In the genomic region with DNA sequence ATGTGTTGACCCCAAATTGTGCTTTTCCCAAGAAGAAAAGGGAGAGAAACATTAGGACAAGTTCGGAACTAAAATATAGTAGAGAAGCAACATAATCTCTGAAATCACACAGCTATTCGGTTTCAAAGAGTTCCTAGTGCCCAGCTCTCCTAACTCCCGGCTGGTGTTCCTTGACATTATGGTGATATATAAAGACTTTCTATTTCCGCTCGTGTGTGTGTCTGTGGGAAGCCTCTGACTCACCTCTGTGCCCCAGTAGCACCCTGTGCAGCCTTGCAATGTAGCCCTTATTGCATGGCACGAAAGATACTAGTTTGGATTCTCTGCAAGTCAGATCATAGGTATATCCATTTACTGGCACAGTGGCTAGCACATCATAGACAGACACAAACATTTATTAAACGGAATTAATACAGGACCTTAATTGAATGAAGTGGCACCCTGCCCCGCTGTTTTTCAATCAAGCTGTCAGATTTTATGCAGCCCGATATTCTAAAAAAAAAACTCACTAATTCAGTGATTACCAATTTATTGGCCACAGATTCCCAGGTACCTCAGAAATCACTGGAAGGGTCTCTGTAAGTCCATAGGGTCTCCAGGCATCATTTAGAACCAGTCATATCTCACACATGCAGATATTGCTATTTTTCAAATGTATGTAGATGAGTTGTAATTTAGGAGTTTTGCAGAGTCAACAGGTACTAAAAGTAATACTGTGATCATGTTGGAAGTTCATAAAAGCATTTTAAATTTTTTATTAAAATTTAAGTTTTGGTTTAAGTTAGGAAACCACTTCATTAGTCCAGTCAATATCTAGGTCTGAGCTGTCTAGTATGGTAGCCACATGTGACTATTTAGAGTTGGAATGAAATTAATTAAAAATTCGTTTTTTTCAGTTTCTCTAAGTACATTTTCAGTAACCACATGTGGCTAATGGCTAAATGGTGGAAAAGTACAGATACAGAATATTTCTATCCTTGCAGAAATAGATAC, we compare ENCODE assay signal across 8 cellular contexts. TPM values are rescaled to one million over a fixed set of nuclear protein-coding genes. Genes with fewer than 3 reads are reported as not detected.
A peak's percentile ranks its signal among the peaks of the same experiment; 100 is the strongest.
DNase-seq lines count a peak whose midpoint lies in the region; TF ChIP-seq lines count a peak whose summit lies in the region.

No MANE protein-coding gene starts in this region.

- H3K9ac ChIP-seq in iPS-15b (ENCODE audit: low read depth, low read length) (peak overlapping the region; percentile 47), smooth muscle cell (ENCODE audit: low read depth) (peak overlapping the region; percentile 32)

- peak overlapping the region; percentile 94 for H3K4me2 ChIP-seq in smooth muscle cell

- H3F3A ChIP-seq in smooth muscle cell (ENCODE audit: low read depth) = no peaks in the 10 kb centered on the region

- H4K20me1 ChIP-seq in smooth muscle cell (ENCODE audit: low read depth) = no peaks in the 10 kb centered on the region

- H3K79me2 ChIP-seq in smooth muscle cell (ENCODE audit: low read depth) = no peaks in the 10 kb centered on the region

- peak overlapping the region; percentile 91 for H3K4me3 ChIP-seq in AG09309 (ENCODE audit: control insufficient read depth, low read depth, low read length)
- peak overlapping the region; percentile 49 for H3K4me3 ChIP-seq in HFF-Myc (replicated peaks; ENCODE audit: low read depth, low read length)
- peak overlapping the region; percentile 72 for H3K4me3 ChIP-seq in iPS-15b (ENCODE audit: low read depth, low read length)
- peak overlapping the region; percentile 82 for H3K4me3 ChIP-seq in smooth muscle cell

- H3K27ac ChIP-seq in angular gyrus (ENCODE audit: low read depth, low read length) (peak overlapping the region; percentile 48), smooth muscle cell (ENCODE audit: low read depth) (no peak overlapping the region)

- H3K4me1 ChIP-seq in iPS-15b (ENCODE audit: control insufficient read depth, insufficient read depth, low read length) (no peaks in the 10 kb centered on the region), smooth muscle cell (ENCODE audit: low read depth) (no peaks in the 10 kb centered on the region)

- no peak for TF ChIP-seq CTCF in AG09309 (IDR thresholded peaks at IDR 0.05; ENCODE audit: control insufficient read depth, insufficient read depth, low read depth, low read length, missing control alignments)
- TF ChIP-seq CTCF in HFF-Myc (IDR thresholded peaks at IDR 0.05; ENCODE audit: low read depth, low read length, missing control alignments) = no peak
- no peak for TF ChIP-seq CTCF in smooth muscle cell (IDR thresholded peaks at IDR 0.05; ENCODE audit: borderline replicate concordance, insufficient read depth, poor library complexity, severe bottlenecking)

- H3K27me3 ChIP-seq in iPS-15b (ENCODE audit: control insufficient read depth, insufficient read depth, low read length) (peaks cover 22% of the 10 kb centered on the region), smooth muscle cell (ENCODE audit: low read depth) (no peaks in the 10 kb centered on the region)

- peak overlapping the region; percentile 98 for H2AFZ ChIP-seq in smooth muscle cell (ENCODE audit: low read depth)

- H3K36me3 ChIP-seq in iPS-15b (ENCODE audit: control insufficient read depth, insufficient read depth, low read length) (no peaks in the 10 kb centered on the region), smooth muscle cell (ENCODE audit: low read depth) (no peaks in the 10 kb centered on the region)

- H3K9me3 ChIP-seq in iPS-15b (ENCODE audit: control insufficient read depth, insufficient read depth, low read length) = no peaks in the 10 kb centered on the region
- no peaks in the 10 kb centered on the region for H3K9me3 ChIP-seq in smooth muscle cell (replicated peaks; ENCODE audit: low read depth)

- DNase-seq in AG09309 (ENCODE audit: low read depth) = peak; percentile 11
- DNase-seq in HFF-Myc (ENCODE audit: extremely low read depth, low read depth) = no peak
- DNase-seq in smooth muscle cell (lab: John Stamatoyannopoulos, UW; ENCODE audit: unreplicated experiment) = no peak
- DNase-seq in NCI-H187 treated with DMSO at 0.1 percent for 48 hours (lab: John Stamatoyannopoulos, UW) = no peak
- DNase-seq in UCSD-AML1 (lab: John Stamatoyannopoulos, UW; ENCODE audit: unreplicated experiment) = no peak
- no peak for DNase-seq in central memory CD4-positive, alpha-beta T cell

- 27% methylated on average over 10 of the region's 10 CpGs for WGBS in smooth muscle cell (ENCODE audit: low lambda C conversion rate)

RNA-seq across cellular contexts. Expression of gene SFTPD, which starts 43.3 kb away (rescaled TPM):
- 1.9 TPM in 1 of 2 replicates, not detected in the other for total RNA-seq in smooth muscle cell
- 0.64 and 1.0 TPM in 2 replicates for polyA plus RNA-seq in smooth muscle cell
